8 cellular contexts compared by ENCODE assay signal in genomic region chr16:23836078-23836403, GRCh38. TPM values are rescaled to one million over a fixed set of nuclear protein-coding genes. Genes with fewer than 3 reads are reported as not detected.
DNase-seq lines count a peak whose midpoint lies in the region; ATAC-seq and TF ChIP-seq lines count a peak whose summit lies in the region.

No MANE protein-coding gene starts in this region.

- peaks cover 61% of the 10 kb centered on the region for H3K4me1 Mint-ChIP-seq in activated CD4-positive, alpha-beta memory T cell treated with anti-CD3 and anti-CD28 coated beads for 36 hours (ENCODE audit: low read depth)

- H3K36me3 ChIP-seq in ES-I3 (ENCODE audit: insufficient read depth, low read length) (no peaks in the 10 kb centered on the region), mucosa of descending colon (ENCODE audit: low read depth) (no peaks in the 10 kb centered on the region)

- H3K9me3 ChIP-seq in ES-I3 (ENCODE audit: control insufficient read depth, insufficient read depth, low read length) (no peaks in the 10 kb centered on the region), mucosa of descending colon (no peaks in the 10 kb centered on the region)

- no peak overlapping the region for H3K27ac Mint-ChIP-seq in activated CD4-positive, alpha-beta memory T cell treated with anti-CD3 and anti-CD28 coated beads for 36 hours

- peak overlapping the region; percentile 61; the same call in 1 of the 2 replicates for H3K9ac ChIP-seq in ES-I3 (ENCODE audit: low read depth, low read length)

- peaks cover 6% of the 10 kb centered on the region for H3K36me3 Mint-ChIP-seq in activated CD4-positive, alpha-beta memory T cell treated with anti-CD3 and anti-CD28 coated beads for 36 hours

- H3K4me3 ChIP-seq in mucosa of descending colon = peak overlapping the region; percentile 24

- POLR2A ChIA-PET in activated CD4-positive, alpha-beta memory T cell treated with anti-CD3 and anti-CD28 coated beads for 36 hours (lab: Charles Lee) = interaction anchor here (1.1 to 1.2 kb wide), 2 partner anchors 23 to 32 kb away, joined by 3 read pairs; no protein-coding TSS in a partner anchor

- ATAC-seq in GM21825 (IDR thresholded peaks at IDR 0.05; ENCODE audit: unreplicated experiment) (peak; percentile 3), mucosa of descending colon (no peak), HG03139 (IDR thresholded peaks at IDR 0.05; ENCODE audit: unreplicated experiment) (no peak)

- peak overlapping the region; percentile 94 for H3K4me3 Mint-ChIP-seq in activated CD4-positive, alpha-beta memory T cell treated with anti-CD3 and anti-CD28 coated beads for 36 hours

- TF ChIP-seq CTCF in mucosa of descending colon (IDR thresholded peaks at IDR 0.05) = no peak

- intact Hi-C loops in activated CD4-positive, alpha-beta memory T cell treated with anti-CD3 and anti-CD28 coated beads for 36 hours (cut with micrococcal nuclease) = no loop called here
- intact Hi-C loops in mucosa of descending colon (cut with DNase I, micrococcal nuclease) = no loop called here

- H3K9me3 Mint-ChIP-seq in activated CD4-positive, alpha-beta memory T cell treated with anti-CD3 and anti-CD28 coated beads for 36 hours = no peaks in the 10 kb centered on the region

- CTCF ChIA-PET in activated CD4-positive, alpha-beta memory T cell treated with anti-CD3 and anti-CD28 coated beads for 36 hours (lab: Charles Lee) = interaction anchor here (0.6 to 1.1 kb wide), 4 partner anchors 9 to 179 kb away, joined by 3 to 4 read pairs (median 3); no protein-coding TSS in a partner anchor

- H3K4me1 ChIP-seq in ES-I3 (ENCODE audit: insufficient read depth, low read length) (peaks cover 5% of the 10 kb centered on the region; the same call in 1 of the 2 replicates), mucosa of descending colon (ENCODE audit: low read depth) (peaks cover 4% of the 10 kb centered on the region)

- peaks cover 2% of the 10 kb centered on the region for H3K27me3 Mint-ChIP-seq in activated CD4-positive, alpha-beta memory T cell treated with anti-CD3 and anti-CD28 coated beads for 36 hours

- no peak for DNase-seq in activated CD4-positive, alpha-beta memory T cell treated with anti-CD3 and anti-CD28 coated beads for 36 hours
- no peak for DNase-seq in mucosa of descending colon
- DNase-seq in NCI-H774 (lab: John Stamatoyannopoulos, UW) = no peak
- DNase-seq in SW480 (ENCODE audit: low spot score) = no peak
- no peak for DNase-seq in NCI-H2171 treated with DMSO at 0.1 percent for 48 hours (lab: John Stamatoyannopoulos, UW)

RNA-seq across cellular contexts. Expression of gene PRKCB, which starts 0.3 kb away (rescaled TPM):
- 10 to 100 TPM; 56.3 to 57.9 TPM for total RNA-seq in activated CD4-positive, alpha-beta memory T cell treated with anti-CD3 and anti-CD28 coated beads for 36 hours
- 10 to 100 TPM in 1 of 3 donors, 1 to 10 TPM in 2; 7.4 to 29.0 (median 8.2) TPM for total RNA-seq in mucosa of descending colon
